Comparison of ENCODE assay signal across 10 cellular contexts in the genomic region with DNA sequence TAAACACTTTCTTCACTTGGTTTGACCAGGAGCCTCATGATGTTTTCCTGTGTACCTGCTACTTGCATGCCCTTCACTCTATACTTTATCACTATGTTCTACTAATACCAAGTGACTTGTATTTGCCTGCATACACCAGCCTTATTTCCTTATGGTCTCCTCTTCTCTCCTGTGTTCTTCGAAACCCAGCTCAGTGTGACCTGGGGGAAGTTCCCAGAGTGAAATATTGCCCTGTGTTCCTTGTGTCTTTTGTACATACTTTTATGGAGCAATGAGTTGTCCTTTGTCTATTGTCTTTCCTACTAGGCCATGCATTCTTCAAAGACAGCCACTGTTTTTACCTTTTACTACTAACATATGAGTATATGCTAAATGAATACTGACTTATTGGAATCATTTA. TPM values are rescaled to one million over a fixed set of nuclear protein-coding genes. Genes with fewer than 3 reads are reported as not detected.
"Had no signal": no experiment of that assay in that cellular context is flagged by ENCODE, and none has a peak within 500 bp of the region (broad histone marks: within the 10 kb centered on the region; RNA-seq: fewer than 3 reads in every experiment).

No MANE protein-coding gene starts in this region.

- H2AFZ ChIP-seq: GM23248 had no signal

- H3K27ac ChIP-seq: GM23248, HL-60 had no signal

- H3K36me3 ChIP-seq: HAP-1 had no signal

- DNase-seq: GM23248, GOT3, H7, HFFc6 had no signal

- H3K4me3 ChIP-seq: GM23248, HAP-1 had no signal

- H3K9me3 ChIP-seq: HAP-1 had no signal

- H3K4me1 ChIP-seq: HAP-1 had no signal

- H3K9ac ChIP-seq: GM23248 had no signal

- ATAC-seq: HCT116, HepG2 had no signal

RNA-seq across cellular contexts. Expression of gene NT5C1B, which starts 0.6 kb away (rescaled TPM):
- total RNA-seq: GM23248, H4, H7, HepG2, HFFc6, HT1080 had no signal
